16 cellular contexts compared by ENCODE assay signal in genomic region chr2:179850188-179850587, GRCh38. TPM values are rescaled to one million over a fixed set of nuclear protein-coding genes. Genes with fewer than 3 reads are reported as not detected.
DNase-seq lines count a peak whose midpoint lies in the region; TF ChIP-seq lines count a peak whose summit lies in the region.
"Had no signal": no experiment of that assay in that cellular context is flagged by ENCODE, and none has a peak within 500 bp of the region (broad histone marks: within the 10 kb centered on the region; RNA-seq: fewer than 3 reads in every experiment).

No MANE protein-coding gene starts in this region.

- no TSS peak for BruUV-seq in MCF 10A (replicated peaks; lab: Mats Ljungman, UMichigan)

- H3K36me3 Mint-ChIP-seq in MCF 10A (ENCODE audit: insufficient read depth, unreplicated experiment): no peaks in the 10 kb centered on the region
- H3K36me3 Mint-ChIP-seq: type B pancreatic cell had no signal

- H3K4me2 ChIP-seq in SK-N-SH (no peak overlapping the region), smooth muscle cell (no peak overlapping the region)

- no peak overlapping the region for H3K4me3 ChIP-seq in breast epithelium
- no peak overlapping the region for H3K4me3 ChIP-seq in SK-N-SH (ENCODE audit: low read depth in 2 of 2, low read length in 1 of 2)
- H3K4me3 ChIP-seq in fibroblast of mammary gland (ENCODE audit: control insufficient read depth, low read depth, low read length): no peak overlapping the region
- no peak overlapping the region for H3K4me3 ChIP-seq in smooth muscle cell
- H3K4me3 ChIP-seq: pancreas had no signal

- no peaks in the 10 kb centered on the region for H3K4me1 Mint-ChIP-seq in MCF 10A (ENCODE audit: insufficient read depth, unreplicated experiment)

- H2AFZ ChIP-seq in SK-N-SH (ENCODE audit: low read depth) (0 out of 2 replicates have a peak overlapping the region, but pooled peaks have one; percentile 0), smooth muscle cell (ENCODE audit: low read depth) (peak overlapping the region; percentile 26)

- H3K9me3 Mint-ChIP-seq in MCF 10A (ENCODE audit: unreplicated experiment): no peaks in the 10 kb centered on the region
- H3K9me3 Mint-ChIP-seq: type B pancreatic cell had no signal

- H3K9me2 ChIP-seq in SK-N-SH: 0 out of 2 replicates have a peak, but pooled peaks cover 3% of the 10 kb centered on the region

- CTCF ChIA-PET in MCF 10A (lab: Yijun Ruan, JAX): interaction anchor here (0.7 to 1.2 kb wide), 2 partner anchors 15 to 227 kb away, joined by 3 read pairs; no protein-coding TSS in a partner anchor
- CTCF ChIA-PET in SK-N-SH (lab: Yijun Ruan, JAX): interaction anchor here (1.1 to 1.7 kb wide), 2 partner anchors 151 to 227 kb away, joined by 3 to 7 read pairs; no protein-coding TSS in a partner anchor

- no peak for TF ChIP-seq RAD21 in SK-N-SH (IDR thresholded peaks at IDR 0.05; ENCODE audit: low read length)

- 60% methylated on average over 1 of the region's 1 CpG for WGBS in SK-N-SH (ENCODE audit: low lambda C conversion rate)
- 50% methylated on average over 1 of the region's 1 CpG for WGBS in smooth muscle cell (ENCODE audit: low lambda C conversion rate)

- H4K20me1 ChIP-seq in SK-N-SH (ENCODE audit: insufficient read depth) (no peaks in the 10 kb centered on the region), smooth muscle cell (ENCODE audit: low read depth) (no peaks in the 10 kb centered on the region)

- H3F3A ChIP-seq in SK-N-SH (replicated peaks; ENCODE audit: insufficient read depth) (no peaks in the 10 kb centered on the region), smooth muscle cell (ENCODE audit: low read depth) (no peaks in the 10 kb centered on the region)

- H3K4me3 Mint-ChIP-seq in MCF 10A (ENCODE audit: unreplicated experiment): no peak overlapping the region
- H3K4me3 Mint-ChIP-seq: type B pancreatic cell had no signal

- no peak for DNase-seq in MCF 10A (ENCODE audit: unreplicated experiment)
- DNase-seq in breast epithelium (ENCODE audit: low spot score in 2 of 2): no peak
- DNase-seq in SK-N-SH: no peak
- peak; percentile 58 for DNase-seq in fibroblast of mammary gland (ENCODE audit: low read depth)
- no peak for DNase-seq in smooth muscle cell (lab: John Stamatoyannopoulos, UW; ENCODE audit: unreplicated experiment)
- no peak for DNase-seq in pons (ENCODE audit: low spot score)
- no peak for DNase-seq in NCI-H510A treated with DMSO at 0.1 percent for 48 hours (lab: John Stamatoyannopoulos, UW)
- no peak for DNase-seq in NCI-H446 (lab: John Stamatoyannopoulos, UW)
- DNase-seq: 8988T, DMS79 treated with DMSO at 0.1 percent for 48 hours, GOT3, NCI-H1417 treated with DMSO at 0.1 percent for 48 hours, NCI-H748 treated with DMSO at 0.1 percent for 48 hours, pancreas, WERI-Rb-1 had no signal

- TF ChIP-seq POLR2A in breast epithelium (IDR thresholded peaks at IDR 0.05): no peak

- TF ChIP-seq CTCF in MCF 10A (IDR thresholded peaks at IDR 0.05; ENCODE audit: unreplicated experiment) (peak; percentile 33), breast epithelium (IDR thresholded peaks at IDR 0.05) (no peak), SK-N-SH (IDR thresholded peaks at IDR 0.05) (peak; percentile 60), fibroblast of mammary gland (conservative IDR thresholded peaks at IDR 0.05; ENCODE audit: control insufficient read depth, insufficient read depth, low read depth, low read length) (peak; percentile 45), smooth muscle cell (IDR thresholded peaks at IDR 0.05; ENCODE audit: borderline replicate concordance, insufficient read depth, poor library complexity, severe bottlenecking) (peak; percentile 70)

- H3K79me2 ChIP-seq in SK-N-SH (ENCODE audit: insufficient read depth) (no peaks in the 10 kb centered on the region), smooth muscle cell (ENCODE audit: low read depth) (no peaks in the 10 kb centered on the region)

- H3K9ac ChIP-seq in SK-N-SH (no peak overlapping the region), smooth muscle cell (ENCODE audit: low read depth) (no peak overlapping the region)

- no peak overlapping the region for H3K27ac Mint-ChIP-seq in MCF 10A (ENCODE audit: low read depth, unreplicated experiment)
- H3K27ac Mint-ChIP-seq: type B pancreatic cell had no signal

- H3K36me3 ChIP-seq in breast epithelium: no peaks in the 10 kb centered on the region
- H3K36me3 ChIP-seq in SK-N-SH (replicated peaks in 1 of 2; ENCODE audit: control insufficient read depth in 1 of 2, insufficient read depth in 2 of 2, low read length in 1 of 2): no peaks in the 10 kb centered on the region
- no peaks in the 10 kb centered on the region for H3K36me3 ChIP-seq in smooth muscle cell (ENCODE audit: low read depth)
- H3K36me3 ChIP-seq: pancreas, WERI-Rb-1 had no signal

- no peaks in the 10 kb centered on the region for H3K27me3 Mint-ChIP-seq in MCF 10A (ENCODE audit: insufficient read depth, unreplicated experiment)

- intact Hi-C loops in MCF 10A (cut with micrococcal nuclease) (no loop called here), breast epithelium (cut with DNase I; ENCODE audit: low total_unique reads) (no loop called here)

- H3K4me1 ChIP-seq in breast epithelium: no peaks in the 10 kb centered on the region
- peaks cover 0 to 2% of the 10 kb centered on the region in 2 experiments; a peak in 1 of 4 replicates for H3K4me1 ChIP-seq in SK-N-SH (ENCODE audit: control insufficient read depth in 1 of 2, insufficient read depth in 2 of 2, low read depth in 1 of 2, low read length in 1 of 2)
- peaks cover 5% of the 10 kb centered on the region for H3K4me1 ChIP-seq in smooth muscle cell (ENCODE audit: low read depth)
- H3K4me1 ChIP-seq: pancreas had no signal

- no peak for TF ChIP-seq EP300 in SK-N-SH (IDR thresholded peaks at IDR 0.05; ENCODE audit: borderline replicate concordance in 1 of 2, low read depth in 1 of 2, low read length in 1 of 2)

- H3K27me3 ChIP-seq in breast epithelium (no peaks in the 10 kb centered on the region), SK-N-SH (ENCODE audit: insufficient read depth) (no peaks in the 10 kb centered on the region; the same call in 1 of the 2 replicates), smooth muscle cell (ENCODE audit: low read depth) (no peaks in the 10 kb centered on the region)
- H3K27me3 ChIP-seq: pancreas had no signal

- H3K9me3 ChIP-seq in breast epithelium (no peaks in the 10 kb centered on the region), SK-N-SH (0 out of 2 replicates have a peak, but pooled peaks cover 4% of the 10 kb centered on the region), smooth muscle cell (replicated peaks; ENCODE audit: low read depth) (no peaks in the 10 kb centered on the region)
- H3K9me3 ChIP-seq: pancreas had no signal

- no peak overlapping the region for H3K27ac ChIP-seq in breast epithelium
- no peak overlapping the region for H3K27ac ChIP-seq in SK-N-SH (ENCODE audit: low read depth in 2 of 2, low read length in 1 of 2)
- no peak overlapping the region for H3K27ac ChIP-seq in smooth muscle cell (ENCODE audit: low read depth)
- H3K27ac ChIP-seq: pancreas, WERI-Rb-1 had no signal

- POLR2A ChIA-PET in MCF 10A (lab: Yijun Ruan, JAX) (no interaction called here), SK-N-SH (lab: Yijun Ruan, JAX) (no interaction called here)

TF ChIP-seq in SK-N-SH, 30 proteins besides CTCF, POLR2A, EP300 and RAD21 (continues in another document):
- TF ChIP-seq, protein P1, sequence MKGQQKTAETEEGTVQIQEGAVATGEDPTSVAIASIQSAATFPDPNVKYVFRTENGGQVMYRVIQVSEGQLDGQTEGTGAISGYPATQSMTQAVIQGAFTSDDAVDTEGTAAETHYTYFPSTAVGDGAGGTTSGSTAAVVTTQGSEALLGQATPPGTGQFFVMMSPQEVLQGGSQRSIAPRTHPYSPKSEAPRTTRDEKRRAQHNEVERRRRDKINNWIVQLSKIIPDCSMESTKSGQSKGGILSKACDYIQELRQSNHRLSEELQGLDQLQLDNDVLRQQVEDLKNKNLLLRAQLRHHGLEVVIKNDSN (IDR thresholded peaks at IDR 0.05; ENCODE audit: borderline replicate concordance, low read depth): no peak
- TF ChIP-seq ELF1 (IDR thresholded peaks at IDR 0.05) (no peak), TAF1 (IDR thresholded peaks at IDR 0.05; ENCODE audit: borderline replicate concordance, low read depth, low read length) (no peak), FOXJ3 (CRISPR knock-in tag; IDR thresholded peaks at IDR 0.05) (no peak), YY1 (IDR thresholded peaks at IDR 0.05; ENCODE audit: low read depth) (no peak), POLR2AphosphoS5 (IDR thresholded peaks at IDR 0.05; ENCODE audit: low read depth, low read length) (no peak), TCF12 (IDR thresholded peaks at IDR 0.05) (0 out of 2 replicates have a peak, but pooled peaks have one; percentile 15), NRF1 (IDR thresholded peaks at IDR 0.05; ENCODE audit: low read depth, low read length) (no peak)
- TF ChIP-seq, protein P2, sequence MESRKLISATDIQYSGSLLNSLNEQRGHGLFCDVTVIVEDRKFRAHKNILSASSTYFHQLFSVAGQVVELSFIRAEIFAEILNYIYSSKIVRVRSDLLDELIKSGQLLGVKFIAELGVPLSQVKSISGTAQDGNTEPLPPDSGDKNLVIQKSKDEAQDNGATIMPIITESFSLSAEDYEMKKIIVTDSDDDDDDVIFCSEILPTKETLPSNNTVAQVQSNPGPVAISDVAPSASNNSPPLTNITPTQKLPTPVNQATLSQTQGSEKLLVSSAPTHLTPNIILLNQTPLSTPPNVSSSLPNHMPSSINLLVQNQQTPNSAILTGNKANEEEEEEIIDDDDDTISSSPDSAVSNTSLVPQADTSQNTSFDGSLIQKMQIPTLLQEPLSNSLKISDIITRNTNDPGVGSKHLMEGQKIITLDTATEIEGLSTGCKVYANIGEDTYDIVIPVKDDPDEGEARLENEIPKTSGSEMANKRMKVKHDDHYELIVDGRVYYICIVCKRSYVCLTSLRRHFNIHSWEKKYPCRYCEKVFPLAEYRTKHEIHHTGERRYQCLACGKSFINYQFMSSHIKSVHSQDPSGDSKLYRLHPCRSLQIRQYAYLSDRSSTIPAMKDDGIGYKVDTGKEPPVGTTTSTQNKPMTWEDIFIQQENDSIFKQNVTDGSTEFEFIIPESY (IDR thresholded peaks at IDR 0.05; ENCODE audit: borderline replicate concordance, low read depth): no peak
- TF ChIP-seq, protein P3, sequence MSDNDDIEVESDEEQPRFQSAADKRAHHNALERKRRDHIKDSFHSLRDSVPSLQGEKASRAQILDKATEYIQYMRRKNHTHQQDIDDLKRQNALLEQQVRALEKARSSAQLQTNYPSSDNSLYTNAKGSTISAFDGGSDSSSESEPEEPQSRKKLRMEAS (IDR thresholded peaks at IDR 0.05; ENCODE audit: low read depth): no peak

RNA-seq across cellular contexts. Expression of gene ZNF385B, which starts 11.2 kb away (rescaled TPM):
- total RNA-seq in MCF 10A (2022) (0.33 TPM in 1 of 2 replicates, not detected in the other), breast epithelium (1 to 10 TPM; 3.4 to 8.8 (median 4.5) TPM), smooth muscle cell (2.5 and 3.2 TPM in 2 replicates)
- polyA plus RNA-seq in SK-N-SH (2012; rRNA removed) (0.15 and 0.16 TPM in 2 replicates), smooth muscle cell (1.4 and 2.6 TPM in 2 replicates)
- 0.12 and 0.13 TPM in 2 replicates for polyA plus RNA-seq in SK-N-SH (2012; cell fraction: cytosol; rRNA removed)
- polyA plus RNA-seq in SK-N-SH (2012; cell fraction: nucleus; rRNA removed): 0.12 and 0.13 TPM in 2 replicates

Comparison
In these comparisons a context has a peak if more than half of its experiments do, and no peak if none do; other contexts are left out.
1. CTCF ChIP-seq: peak in MCF 10A (single experiment), SK-N-SH (single experiment), fibroblast of mammary gland (single experiment) and smooth muscle cell (single experiment); none in breast epithelium (0 of 3).